2 cellular contexts compared by ENCODE assay signal in genomic region chr12:302766-303165, GRCh38. TPM values are rescaled to one million over a fixed set of nuclear protein-coding genes. Genes with fewer than 3 reads are reported as not detected.
"Had no signal": no experiment of that assay in that cellular context is flagged by ENCODE, and none has a peak within 500 bp of the region (broad histone marks: within the 10 kb centered on the region; RNA-seq: fewer than 3 reads in every experiment).

No MANE protein-coding gene starts in this region.

RNA-seq across cellular contexts. Expression of gene SLC6A13, which starts 40.1 kb away (rescaled TPM):
- total RNA-seq: activated naive CD4-positive, alpha-beta T cell treated with anti-CD3 and anti-CD28 coated beads, Interleukin-2, amount 50 U/mL, for 72 hours; M059J had no signal
